ENCODE assay signal across 1 cellular context in the genomic region with DNA sequence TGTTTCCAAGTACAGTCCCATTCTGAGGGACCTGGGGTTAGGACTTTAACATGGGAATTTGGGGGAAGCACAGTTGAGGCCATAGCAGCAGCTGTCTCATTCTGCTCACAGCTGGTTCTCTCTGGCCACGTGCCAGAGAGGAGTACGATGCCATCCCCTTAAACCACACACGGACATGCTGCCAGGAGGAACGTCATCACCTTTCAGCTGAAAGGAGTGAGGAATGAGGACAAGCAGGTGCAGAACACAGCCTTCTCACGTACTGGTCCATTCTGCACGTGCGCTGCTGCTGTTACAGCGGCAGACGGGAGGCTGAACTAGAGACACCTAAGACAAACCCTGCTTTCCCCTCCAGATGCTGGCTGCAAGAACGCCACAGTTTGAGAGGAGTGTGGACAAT.
TF ChIP-seq lines count a peak whose summit lies in the region.

No MANE protein-coding gene starts in this region.

TF ChIP-seq in K562, 482 proteins besides CTCF, POLR2A, EP300 and RAD21:
- TF ChIP-seq NFIC (IDR thresholded peaks at IDR 0.05) (peak; percentile 44), ETV6 (IDR thresholded peaks at IDR 0.05; ENCODE audit: borderline replicate concordance in 1 of 2, low read depth in 2 of 2, low read length in 1 of 2) (no peak), ETV6 (CRISPR knock-in tag; IDR thresholded peaks at IDR 0.05; ENCODE audit: borderline replicate concordance) (no peak)
